ENCODE assay signal across 9 cellular contexts in genomic region chr19:14475251-14476073, GRCh38. TPM values are rescaled to one million over a fixed set of nuclear protein-coding genes. Genes with fewer than 3 reads are reported as not detected.
DNase-seq lines count a peak whose midpoint lies in the region; ATAC-seq and TF ChIP-seq lines count a peak whose summit lies in the region.
"Had no signal": no experiment of that assay in that cellular context is flagged by ENCODE, and none has a peak within 500 bp of the region (broad histone marks: within the 10 kb centered on the region; RNA-seq: fewer than 3 reads in every experiment).

PTGER1 (minus strand) TSS chr19:14475354; CDS start chr19:14474320, 1,034 bp downstream.

- H3K4me3 ChIP-seq in Caco-2 (ENCODE audit: low read depth, low read length) (no peak within 1 kb of the TSS), adrenal gland (no peak within 1 kb of the TSS)
- H3K4me3 ChIP-seq: SJSA1 had no signal

- H3K4me3 Mint-ChIP-seq in Caco-2 (ENCODE audit: unreplicated experiment): peak within 1 kb of the TSS; percentile 28

- CTCF ChIA-PET in Caco-2 (lab: Charles Lee): no interaction called here

- peak; percentile 65 to 92 for ATAC-seq in activated naive CD4-positive, alpha-beta T cell treated with anti-CD3 and anti-CD28 coated beads, Interleukin-2, amount 50 U/mL, for 72 hours
- ATAC-seq in left lobe of liver: peak; percentile 25
- ATAC-seq in GM19395 (IDR thresholded peaks at IDR 0.05; ENCODE audit: unreplicated experiment): no peak

- H3K4me1 ChIP-seq in Caco-2 (no peaks in the 10 kb centered on the region; the same call in 1 of the 2 replicates), adrenal gland (replicated peaks in 1 of 2) (peaks cover 0 to 24% of the 10 kb centered on the region in 2 donors)

- H3K9me3 Mint-ChIP-seq in Caco-2 (ENCODE audit: unreplicated experiment): no peaks in the 10 kb centered on the region
- H3K9me3 Mint-ChIP-seq in activated naive CD4-positive, alpha-beta T cell treated with anti-CD3 and anti-CD28 coated beads, Interleukin-2, amount 50 U/mL, for 72 hours: no peaks in the 10 kb centered on the region

- BruUV-seq in Caco-2 (replicated peaks; lab: Mats Ljungman, UMichigan): no TSS peak

- H3K4me1 Mint-ChIP-seq in Caco-2 (ENCODE audit: low read depth, unreplicated experiment): peaks cover 15% of the 10 kb centered on the region

- H3K9me3 ChIP-seq in Caco-2: no peaks in the 10 kb centered on the region
- H3K9me3 ChIP-seq in adrenal gland (replicated peaks in 1 of 3): no peaks in the 10 kb centered on the region

- H3K36me3 ChIP-seq in Caco-2 (ENCODE audit: control insufficient read depth, insufficient read depth, low read length) (no peaks in the 10 kb centered on the region; the same call in 1 of the 2 replicates), adrenal gland (replicated peaks in 1 of 2) (peaks cover 0 to 33% of the 10 kb centered on the region in 2 donors)

- no peaks in the 10 kb centered on the region for H3K27me3 ChIP-seq in Caco-2 (replicated peaks; ENCODE audit: control insufficient read depth, insufficient read depth, low read length)
- H3K27me3 ChIP-seq in adrenal gland: no peaks in the 10 kb centered on the region

- intact Hi-C loops in Caco-2 (cut with micrococcal nuclease; ENCODE audit: unreplicated experiment) (loop anchor here (10.0 kb wide), 1 partner anchor 111 kb away; no protein-coding TSS in a partner anchor), adrenal gland (cut with DNase I) (no loop called here)

- H3K27ac Mint-ChIP-seq in Caco-2 (ENCODE audit: unreplicated experiment): no peak within 1 kb of the TSS
- no peak within 1 kb of the TSS for H3K27ac Mint-ChIP-seq in activated naive CD4-positive, alpha-beta T cell treated with anti-CD3 and anti-CD28 coated beads, Interleukin-2, amount 50 U/mL, for 72 hours

- 8 to 27% (median 16%) methylated on average over 8 to 33 of the region's 33 CpGs for WGBS in adrenal gland, 4 donors

- peak within 1 kb of the TSS in 2 of 5 donors; percentile 17 to 78 for H3K27ac ChIP-seq in adrenal gland
- H3K27ac ChIP-seq: SJSA1 had no signal

- H3K36me3 Mint-ChIP-seq in Caco-2 (ENCODE audit: insufficient read depth, unreplicated experiment): peaks cover 60% of the 10 kb centered on the region
- no peaks in the 10 kb centered on the region for H3K36me3 Mint-ChIP-seq in activated naive CD4-positive, alpha-beta T cell treated with anti-CD3 and anti-CD28 coated beads, Interleukin-2, amount 50 U/mL, for 72 hours

- POLR2A ChIA-PET in Caco-2 (lab: Charles Lee): no interaction called here

- TF ChIP-seq POLR2A in adrenal gland (IDR thresholded peaks at IDR 0.05): no peak

- TF ChIP-seq CTCF in Caco-2 (IDR thresholded peaks at IDR 0.05; ENCODE audit: insufficient read depth in 1 of 2, low read depth in 1 of 2, low read length in 1 of 2, severe bottlenecking in 1 of 2, unreplicated experiment in 1 of 2) (no peak), adrenal gland (IDR thresholded peaks at IDR 0.05) (peak in 2 of 6 experiments; percentile 17)

- DNase-seq in Caco-2: no peak
- DNase-seq in HuH-7.5 (ENCODE audit: low spot score): peak; percentile 37
- DNase-seq in activated naive CD4-positive, alpha-beta T cell treated with anti-CD3 and anti-CD28 coated beads, Interleukin-2, amount 50 U/mL, for 72 hours (ENCODE audit: low spot score in 2 of 2): peak in 1 of 2 donors; percentile 74
- no peak for DNase-seq in left lobe of liver (ENCODE audit: low spot score)
- DNase-seq in SIG-M5 (lab: John Stamatoyannopoulos, UW): no peak
- no peak for DNase-seq in SHP77 treated with DMSO at 0.1 percent for 48 hours (lab: John Stamatoyannopoulos, UW)
- DNase-seq in adrenal gland: no peak

- H3K27me3 Mint-ChIP-seq in Caco-2 (ENCODE audit: insufficient read depth, unreplicated experiment): no peaks in the 10 kb centered on the region

RNA-seq across cellular contexts. Expression of gene PTGER1, which starts in this region (rescaled TPM):
- total RNA-seq in Caco-2 (2022) (0.20 and 0.74 TPM in 2 replicates), left lobe of liver (0.13 TPM), adrenal gland (1 to 10 TPM; 2.0 to 9.8 (median 4.0) TPM)
- total RNA-seq in activated naive CD4-positive, alpha-beta T cell treated with anti-CD3 and anti-CD28 coated beads, Interleukin-2, amount 50 U/mL, for 72 hours: under 1 TPM; 0.20 to 0.97 TPM
- polyA plus RNA-seq in adrenal gland: 1 to 10 TPM in 2 of 3 donors, not detected in 1; 1.9 to 4.8 TPM
- total RNA-seq: SJSA1 had no signal

Comparison
In these comparisons a context has a peak if more than half of its experiments do, and no peak if none do; other contexts are left out.
1. Peak in ATAC-seq in activated naive CD4-positive, alpha-beta T cell treated with anti-CD3 and anti-CD28 coated beads, Interleukin-2, amount 50 U/mL, for 72 hours; RNA of the gene not detected or under 1 TPM.
2. Peak in ATAC-seq in left lobe of liver; RNA of the gene not detected or under 1 TPM.